ENCODE assay signal across 1 cellular context in the genomic region with DNA sequence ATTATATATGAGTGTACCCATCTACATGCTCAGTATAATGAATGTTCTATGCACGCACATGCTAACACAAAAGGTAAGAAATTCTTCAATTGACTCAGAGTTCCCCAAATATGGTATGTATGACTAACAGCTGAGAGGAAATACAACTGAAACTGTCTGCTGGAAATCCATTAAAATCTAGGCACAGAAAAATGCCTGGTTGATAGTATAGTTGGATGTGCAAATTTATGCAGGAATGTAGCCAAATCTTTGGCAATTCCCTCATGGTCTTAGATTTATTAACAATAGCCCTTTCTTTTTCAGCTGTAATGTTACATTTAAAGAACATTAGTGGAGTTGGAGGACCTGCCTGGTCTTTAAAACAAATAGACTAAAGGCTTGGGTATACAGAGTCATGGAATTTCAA.
TF ChIP-seq lines count a peak whose summit lies in the region.

No MANE protein-coding gene starts in this region.

TF ChIP-seq in GM12878, 131 proteins besides CTCF, POLR2A, EP300 and RAD21 (continued from another document and continues in another):
- TF ChIP-seq ZBTB11 (CRISPR knock-in tag; IDR thresholded peaks at IDR 0.05): no peak
- TF ChIP-seq ETV6 (conservative IDR thresholded peaks at IDR 0.05 in 1 of 2, IDR thresholded peaks at IDR 0.05 in 1 of 2; ENCODE audit: borderline replicate concordance in 1 of 2, low read depth in 1 of 2): peak in 1 of 2 experiments; percentile 67; a peak in 1 of 4 replicates
- TF ChIP-seq PAX5 (IDR thresholded peaks at IDR 0.05; ENCODE audit: borderline replicate concordance, low read depth, low read length): peak; percentile 36; the same call in 1 of the 2 replicates
- TF ChIP-seq NR2F1 (conservative IDR thresholded peaks at IDR 0.05): no peak
- TF ChIP-seq, protein P1, sequence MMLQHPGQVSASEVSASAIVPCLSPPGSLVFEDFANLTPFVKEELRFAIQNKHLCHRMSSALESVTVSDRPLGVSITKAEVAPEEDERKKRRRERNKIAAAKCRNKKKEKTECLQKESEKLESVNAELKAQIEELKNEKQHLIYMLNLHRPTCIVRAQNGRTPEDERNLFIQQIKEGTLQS (IDR thresholded peaks at IDR 0.05; ENCODE audit: borderline replicate concordance, extremely low read depth, low read depth, low read length): no peak
- TF ChIP-seq, protein P2, sequence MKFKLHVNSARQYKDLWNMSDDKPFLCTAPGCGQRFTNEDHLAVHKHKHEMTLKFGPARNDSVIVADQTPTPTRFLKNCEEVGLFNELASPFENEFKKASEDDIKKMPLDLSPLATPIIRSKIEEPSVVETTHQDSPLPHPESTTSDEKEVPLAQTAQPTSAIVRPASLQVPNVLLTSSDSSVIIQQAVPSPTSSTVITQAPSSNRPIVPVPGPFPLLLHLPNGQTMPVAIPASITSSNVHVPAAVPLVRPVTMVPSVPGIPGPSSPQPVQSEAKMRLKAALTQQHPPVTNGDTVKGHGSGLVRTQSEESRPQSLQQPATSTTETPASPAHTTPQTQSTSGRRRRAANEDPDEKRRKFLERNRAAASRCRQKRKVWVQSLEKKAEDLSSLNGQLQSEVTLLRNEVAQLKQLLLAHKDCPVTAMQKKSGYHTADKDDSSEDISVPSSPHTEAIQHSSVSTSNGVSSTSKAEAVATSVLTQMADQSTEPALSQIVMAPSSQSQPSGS (IDR thresholded peaks at IDR 0.05; ENCODE audit: low read length): peak; percentile 80; the same call in 1 of the 2 replicates
- peak; percentile 87; the same call in 1 of the 2 replicates for TF ChIP-seq JUND (IDR thresholded peaks at IDR 0.05; ENCODE audit: low read depth, low read length)
- TF ChIP-seq SUZ12 (IDR thresholded peaks at IDR 0.05; ENCODE audit: unreplicated experiment): no peak
- TF ChIP-seq CREB1 (IDR thresholded peaks at IDR 0.05; ENCODE audit: low read depth): 0 out of 2 replicates have a peak, but pooled peaks have one; percentile 28
- TF ChIP-seq POLR2AphosphoS5 (IDR thresholded peaks at IDR 0.05; ENCODE audit: low read length): no peak
- TF ChIP-seq SUPT20H (IDR thresholded peaks at IDR 0.05; ENCODE audit: borderline replicate concordance, control insufficient read depth, low read depth, low read length): no peak
- no peak for TF ChIP-seq NFYA (IDR thresholded peaks at IDR 0.05; ENCODE audit: borderline replicate concordance, low read depth, low read length)
- TF ChIP-seq MTA2 (IDR thresholded peaks at IDR 0.05; ENCODE audit: low read depth): peak; percentile 94
- no peak for TF ChIP-seq CHD4 (IDR thresholded peaks at IDR 0.05)
- TF ChIP-seq NRF1 (conservative IDR thresholded peaks at IDR 0.05; ENCODE audit: low read depth, low read length): no peak
- peak; percentile 82 for TF ChIP-seq ATF7 (IDR thresholded peaks at IDR 0.05; ENCODE audit: low read depth)
- no peak for TF ChIP-seq IRF5 (IDR thresholded peaks at IDR 0.05; ENCODE audit: borderline replicate concordance)
- TF ChIP-seq TAF1 (IDR thresholded peaks at IDR 0.05; ENCODE audit: borderline replicate concordance, low read depth, low read length): no peak
- peak; percentile 61 for TF ChIP-seq MEF2B (IDR thresholded peaks at IDR 0.05; ENCODE audit: partially characterized antibody, poor library complexity, severe bottlenecking)
- TF ChIP-seq RFX5 (IDR thresholded peaks at IDR 0.05; ENCODE audit: low read depth, low read length): no peak
- peak; percentile 92 for TF ChIP-seq BCL11A (IDR thresholded peaks at IDR 0.05; ENCODE audit: low read depth, low read length)
- TF ChIP-seq POLR2AphosphoS2 (IDR thresholded peaks at IDR 0.05; ENCODE audit: low read depth, low read length): no peak
- 0 out of 4 replicates have a peak, but pooled peaks of 1 of the 2 experiments have one; percentile 25 for TF ChIP-seq CEBPB (IDR thresholded peaks at IDR 0.05; ENCODE audit: borderline replicate concordance in 1 of 2, low read depth in 2 of 2, low read length in 2 of 2)
- TF ChIP-seq TARDBP (IDR thresholded peaks at IDR 0.05; ENCODE audit: borderline replicate concordance): no peak
- TF ChIP-seq MLLT1 (IDR thresholded peaks at IDR 0.05): 0 out of 2 replicates have a peak, but pooled peaks have one; percentile 50
- TF ChIP-seq ZNF207 (IDR thresholded peaks at IDR 0.05; ENCODE audit: borderline replicate concordance): no peak
- TF ChIP-seq BHLHE40 (IDR thresholded peaks at IDR 0.05; ENCODE audit: borderline replicate concordance in 1 of 2, low read depth in 2 of 2, low read length in 1 of 2): peak; percentile 80 to 84; a peak in 3 of 4 replicates
- TF ChIP-seq RAD51 (IDR thresholded peaks at IDR 0.05): no peak
- TF ChIP-seq CHD2 (IDR thresholded peaks at IDR 0.05; ENCODE audit: borderline replicate concordance, low read depth, low read length): no peak
- 0 out of 2 replicates have a peak, but pooled peaks have one; percentile 20 for TF ChIP-seq PAX8 (IDR thresholded peaks at IDR 0.05)
- TF ChIP-seq RELA (IDR thresholded peaks at IDR 0.05; ENCODE audit: borderline replicate concordance, partially characterized antibody): peak; percentile 48
- TF ChIP-seq, protein P3, sequence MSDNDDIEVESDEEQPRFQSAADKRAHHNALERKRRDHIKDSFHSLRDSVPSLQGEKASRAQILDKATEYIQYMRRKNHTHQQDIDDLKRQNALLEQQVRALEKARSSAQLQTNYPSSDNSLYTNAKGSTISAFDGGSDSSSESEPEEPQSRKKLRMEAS (IDR thresholded peaks at IDR 0.05; ENCODE audit: low read depth, low read length): no peak; the same call in 1 of the 2 replicates
- TF ChIP-seq SREBF2 (IDR thresholded peaks at IDR 0.05; ENCODE audit: low read length): no peak
- TF ChIP-seq KAT2A (conservative IDR thresholded peaks at IDR 0.05; ENCODE audit: control insufficient read depth, low read depth, low read length): no peak
- TF ChIP-seq, protein P4, sequence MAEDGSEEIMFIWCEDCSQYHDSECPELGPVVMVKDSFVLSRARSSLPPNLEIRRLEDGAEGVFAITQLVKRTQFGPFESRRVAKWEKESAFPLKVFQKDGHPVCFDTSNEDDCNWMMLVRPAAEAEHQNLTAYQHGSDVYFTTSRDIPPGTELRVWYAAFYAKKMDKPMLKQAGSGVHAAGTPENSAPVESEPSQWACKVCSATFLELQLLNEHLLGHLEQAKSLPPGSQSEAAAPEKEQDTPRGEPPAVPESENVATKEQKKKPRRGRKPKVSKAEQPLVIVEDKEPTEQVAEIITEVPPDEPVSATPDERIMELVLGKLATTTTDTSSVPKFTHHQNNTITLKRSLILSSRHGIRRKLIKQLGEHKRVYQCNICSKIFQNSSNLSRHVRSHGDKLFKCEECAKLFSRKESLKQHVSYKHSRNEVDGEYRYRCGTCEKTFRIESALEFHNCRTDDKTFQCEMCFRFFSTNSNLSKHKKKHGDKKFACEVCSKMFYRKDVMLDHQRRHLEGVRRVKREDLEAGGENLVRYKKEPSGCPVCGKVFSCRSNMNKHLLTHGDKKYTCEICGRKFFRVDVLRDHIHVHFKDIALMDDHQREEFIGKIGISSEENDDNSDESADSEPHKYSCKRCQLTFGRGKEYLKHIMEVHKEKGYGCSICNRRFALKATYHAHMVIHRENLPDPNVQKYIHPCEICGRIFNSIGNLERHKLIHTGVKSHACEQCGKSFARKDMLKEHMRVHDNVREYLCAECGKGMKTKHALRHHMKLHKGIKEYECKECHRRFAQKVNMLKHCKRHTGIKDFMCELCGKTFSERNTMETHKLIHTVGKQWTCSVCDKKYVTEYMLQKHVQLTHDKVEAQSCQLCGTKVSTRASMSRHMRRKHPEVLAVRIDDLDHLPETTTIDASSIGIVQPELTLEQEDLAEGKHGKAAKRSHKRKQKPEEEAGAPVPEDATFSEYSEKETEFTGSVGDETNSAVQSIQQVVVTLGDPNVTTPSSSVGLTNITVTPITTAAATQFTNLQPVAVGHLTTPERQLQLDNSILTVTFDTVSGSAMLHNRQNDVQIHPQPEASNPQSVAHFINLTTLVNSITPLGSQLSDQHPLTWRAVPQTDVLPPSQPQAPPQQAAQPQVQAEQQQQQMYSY (CRISPR knock-in tag; IDR thresholded peaks at IDR 0.05): no peak
- TF ChIP-seq RB1 (IDR thresholded peaks at IDR 0.05; ENCODE audit: borderline replicate concordance): no peak; the same call in 1 of the 2 replicates
- peak; percentile 64; the same call in 1 of the 2 replicates for TF ChIP-seq SIN3A (IDR thresholded peaks at IDR 0.05; ENCODE audit: low read depth, low read length)
- TF ChIP-seq SMAD1 (IDR thresholded peaks at IDR 0.05; ENCODE audit: low read depth, partially characterized antibody): no peak
- peak; percentile 67; the same call in 1 of the 2 replicates for TF ChIP-seq CBX5 (IDR thresholded peaks at IDR 0.05; ENCODE audit: low read depth)
- TF ChIP-seq, protein P5, sequence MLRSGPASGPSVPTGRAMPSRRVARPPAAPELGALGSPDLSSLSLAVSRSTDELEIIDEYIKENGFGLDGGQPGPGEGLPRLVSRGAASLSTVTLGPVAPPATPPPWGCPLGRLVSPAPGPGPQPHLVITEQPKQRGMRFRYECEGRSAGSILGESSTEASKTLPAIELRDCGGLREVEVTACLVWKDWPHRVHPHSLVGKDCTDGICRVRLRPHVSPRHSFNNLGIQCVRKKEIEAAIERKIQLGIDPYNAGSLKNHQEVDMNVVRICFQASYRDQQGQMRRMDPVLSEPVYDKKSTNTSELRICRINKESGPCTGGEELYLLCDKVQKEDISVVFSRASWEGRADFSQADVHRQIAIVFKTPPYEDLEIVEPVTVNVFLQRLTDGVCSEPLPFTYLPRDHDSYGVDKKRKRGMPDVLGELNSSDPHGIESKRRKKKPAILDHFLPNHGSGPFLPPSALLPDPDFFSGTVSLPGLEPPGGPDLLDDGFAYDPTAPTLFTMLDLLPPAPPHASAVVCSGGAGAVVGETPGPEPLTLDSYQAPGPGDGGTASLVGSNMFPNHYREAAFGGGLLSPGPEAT (IDR thresholded peaks at IDR 0.05; ENCODE audit: low read depth): peak; percentile 89
- TF ChIP-seq, protein P6, sequence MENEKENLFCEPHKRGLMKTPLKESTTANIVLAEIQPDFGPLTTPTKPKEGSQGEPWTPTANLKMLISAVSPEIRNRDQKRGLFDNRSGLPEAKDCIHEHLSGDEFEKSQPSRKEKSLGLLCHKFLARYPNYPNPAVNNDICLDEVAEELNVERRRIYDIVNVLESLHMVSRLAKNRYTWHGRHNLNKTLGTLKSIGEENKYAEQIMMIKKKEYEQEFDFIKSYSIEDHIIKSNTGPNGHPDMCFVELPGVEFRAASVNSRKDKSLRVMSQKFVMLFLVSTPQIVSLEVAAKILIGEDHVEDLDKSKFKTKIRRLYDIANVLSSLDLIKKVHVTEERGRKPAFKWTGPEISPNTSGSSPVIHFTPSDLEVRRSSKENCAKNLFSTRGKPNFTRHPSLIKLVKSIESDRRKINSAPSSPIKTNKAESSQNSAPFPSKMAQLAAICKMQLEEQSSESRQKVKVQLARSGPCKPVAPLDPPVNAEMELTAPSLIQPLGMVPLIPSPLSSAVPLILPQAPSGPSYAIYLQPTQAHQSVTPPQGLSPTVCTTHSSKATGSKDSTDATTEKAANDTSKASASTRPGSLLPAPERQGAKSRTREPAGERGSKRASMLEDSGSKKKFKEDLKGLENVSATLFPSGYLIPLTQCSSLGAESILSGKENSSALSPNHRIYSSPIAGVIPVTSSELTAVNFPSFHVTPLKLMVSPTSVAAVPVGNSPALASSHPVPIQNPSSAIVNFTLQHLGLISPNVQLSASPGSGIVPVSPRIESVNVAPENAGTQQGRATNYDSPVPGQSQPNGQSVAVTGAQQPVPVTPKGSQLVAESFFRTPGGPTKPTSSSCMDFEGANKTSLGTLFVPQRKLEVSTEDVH (IDR thresholded peaks at IDR 0.05; ENCODE audit: low read depth, partially characterized antibody): no peak
